ENCODE assay signal across 20 cellular contexts in the genomic region with DNA sequence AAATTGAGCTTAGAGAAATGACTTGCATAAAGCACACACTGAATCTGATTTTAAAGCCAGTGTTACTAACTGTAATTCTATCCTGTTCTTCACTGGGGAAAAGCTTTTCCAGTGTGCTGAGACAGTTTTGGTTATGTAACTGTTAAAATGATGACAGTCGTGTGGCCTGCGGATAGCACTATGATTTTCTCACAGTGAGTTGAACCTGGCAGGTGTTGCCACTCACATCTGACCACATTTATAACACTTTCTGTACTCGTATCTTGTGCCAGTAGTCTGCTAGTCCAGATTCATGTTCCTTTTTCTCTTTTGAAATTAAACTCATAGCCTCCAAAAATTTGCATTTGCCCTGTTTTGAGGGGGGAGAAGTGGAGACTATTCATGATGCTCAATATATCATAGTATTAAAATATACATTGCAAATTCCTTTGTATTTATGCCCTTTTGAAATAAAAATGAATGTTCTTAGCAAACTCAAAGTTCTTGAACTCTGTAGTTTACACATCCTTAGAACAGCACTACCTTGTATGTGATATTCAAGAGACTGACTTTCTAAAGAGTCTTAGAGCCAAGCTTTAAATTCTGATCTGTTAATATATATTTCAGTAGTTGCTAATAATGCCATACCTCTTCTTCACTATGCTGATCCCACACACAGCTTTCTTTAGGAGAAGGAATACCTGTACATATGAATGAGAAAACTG.
DNase-seq lines count a peak whose midpoint lies in the region; ATAC-seq and TF ChIP-seq lines count a peak whose summit lies in the region.
"Had no signal": no experiment of that assay in that cellular context is flagged by ENCODE, and none has a peak within 500 bp of the region (broad histone marks: within the 10 kb centered on the region; RNA-seq: fewer than 3 reads in every experiment).

No MANE protein-coding gene starts in this region.

- WGBS in spleen, 5 donors, result 73 to 83% (median 78%) methylated on average over 3 of the region's 3 CpGs

- TF ChIP-seq POLR2A in uterus (IDR thresholded peaks at IDR 0.05) (no peak), spleen (IDR thresholded peaks at IDR 0.05) (no peak)

- peaks cover 68% of the 10 kb centered on the region for H3K36me3 ChIP-seq in cardiac muscle cell
- H3K36me3 ChIP-seq in uterus, result no peaks in the 10 kb centered on the region
- H3K36me3 ChIP-seq in spleen, result peaks cover 0 to 43% (median 11%) of the 10 kb centered on the region in 6 donors
- H3K36me3 ChIP-seq: HAP-1 had no signal

- intact Hi-C loops in cardiac septum (cut with DNase I), result no loop called here
- intact Hi-C loops in uterus (cut with DNase I; ENCODE audit: low total_unique reads), result no loop called here
- intact Hi-C loops in spleen (cut with DNase I; ENCODE audit: low total_unique reads), result no loop called here

- H3K4me1 ChIP-seq in cardiac muscle cell (ENCODE audit: low read depth) (peaks cover 8% of the 10 kb centered on the region), uterus (peaks cover 5 to 10% of the 10 kb centered on the region in 2 donors), spleen (no peaks in the 10 kb centered on the region)
- H3K4me1 ChIP-seq: HAP-1 had no signal

- ATAC-seq in HG03066 (IDR thresholded peaks at IDR 0.05; ENCODE audit: low read depth, unreplicated experiment), result peak; percentile 54
- ATAC-seq: naive thymus-derived CD8-positive, alpha-beta T cell had no signal

- DNase-seq in cardiac muscle cell (ENCODE audit: low read depth in 1 of 2, low spot score in 1 of 2) (no peak), cardiac septum (ENCODE audit: low spot score) (no peak), fibroblast of peridontal ligament (ENCODE audit: extremely low read depth) (peak; percentile 30), uterus (no peak), NOMO-1 treated with DMSO at 0.1 percent for 48 hours (lab: John Stamatoyannopoulos, UW; ENCODE audit: unreplicated experiment) (no peak), spleen (no peak)
- DNase-seq in stimulated activated CD4-positive, alpha-beta T cell treated with anti-CD3 and anti-CD28 coated beads, Interleukin-1b, Interleukin-23, amount 100 ng/mL, for 48 hours, result no peak
- DNase-seq: activated CD4-positive, alpha-beta T cell treated with anti-CD3 and anti-CD28 coated beads, Interleukin-2, amount 10 ng/mL, durations not matched to agents 7 days and 5 days; activated naive CD4-positive, alpha-beta T cell; effector CD4-positive, alpha-beta T cell; GDM1; Kasumi-1; mammary epithelial cell; naive thymus-derived CD8-positive, alpha-beta T cell; stimulated activated CD4-positive, alpha-beta T cell treated with anti-CD3 and anti-CD28 coated beads, Interleukin-12 subunit alpha, Interleukin-12 subunit beta, amount 100 ng/mL, for 4 hours had no signal

- H3K9me3 ChIP-seq in cardiac muscle cell (ENCODE audit: low read depth) (no peaks in the 10 kb centered on the region), uterus (no peaks in the 10 kb centered on the region), spleen (no peaks in the 10 kb centered on the region)
- H3K9me3 ChIP-seq: HAP-1, thoracic aorta had no signal

- H3K4me3 ChIP-seq in cardiac muscle cell (no peak overlapping the region), uterus (no peak overlapping the region), spleen (no peak overlapping the region)
- H3K4me3 ChIP-seq: HAP-1, thoracic aorta had no signal

- H3K27ac ChIP-seq in cardiac muscle cell (peak overlapping the region; percentile 61), uterus (peak overlapping the region; percentile 3 to 52), spleen (no peak overlapping the region)
- H3K27ac ChIP-seq: C4-2B, RWPE1, thoracic aorta had no signal

- no peak for TF ChIP-seq CTCF in cardiac muscle cell (IDR thresholded peaks at IDR 0.05; ENCODE audit: low read depth, low read length)
- TF ChIP-seq CTCF in uterus (IDR thresholded peaks at IDR 0.05), result no peak
- TF ChIP-seq CTCF in spleen (IDR thresholded peaks at IDR 0.05 in 8 of 11, conservative IDR thresholded peaks at IDR 0.05 in 3 of 11), result no peak

- H3K27me3 ChIP-seq in cardiac muscle cell (no peaks in the 10 kb centered on the region), uterus (no peaks in the 10 kb centered on the region), spleen (replicated peaks in 1 of 7) (no peaks in the 10 kb centered on the region)

Comparison
In these comparisons a context has a peak if more than half of its experiments do, and no peak if none do; other contexts are left out.
1. H3K27ac ChIP-seq: peak in cardiac muscle cell (single experiment) and uterus (2 of 2); none in spleen (0 of 8).